ENCODE assay signal across 13 cellular contexts in the genomic region with DNA sequence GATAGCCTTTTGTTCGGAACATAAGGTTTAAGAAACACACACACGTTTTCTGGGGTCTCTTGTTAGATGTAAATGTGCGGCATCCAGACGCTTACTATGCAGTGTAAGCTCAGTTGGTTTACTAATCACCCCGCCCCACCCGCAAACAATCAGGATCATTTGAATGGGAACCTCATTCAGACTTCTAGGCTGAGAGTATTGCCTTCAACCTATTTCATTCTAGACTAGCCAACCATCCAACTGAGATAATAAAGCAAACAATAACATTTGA. TPM values are rescaled to one million over a fixed set of nuclear protein-coding genes. Genes with fewer than 3 reads are reported as not detected.
A peak's percentile ranks its signal among the peaks of the same experiment; 100 is the strongest.
DNase-seq lines count a peak whose midpoint lies in the region; ATAC-seq, FAIRE-seq and TF ChIP-seq lines count a peak whose summit lies in the region.
"Had no signal": no experiment of that assay in that cellular context is flagged by ENCODE, and none has a peak within 500 bp of the region (broad histone marks: within the 10 kb centered on the region; RNA-seq: fewer than 3 reads in every experiment).

No MANE protein-coding gene starts in this region.

- no peak overlapping the region for H3K14ac ChIP-seq in IMR-90 (replicated peaks; ENCODE audit: low read depth, low read length)

- CTCF ChIA-PET in IMR-90 (lab: Yijun Ruan, JAX) = interaction anchor here (0.6 kb wide), 1 partner anchor 555 kb away, joined by 3 read pairs; no protein-coding TSS in a partner anchor
- CTCF ChIA-PET in activated CD4-positive, alpha-beta memory T cell treated with anti-CD3 and anti-CD28 coated beads for 36 hours (lab: Charles Lee) = no interaction called here

- H3K9me1 ChIP-seq in IMR-90 (ENCODE audit: insufficient read depth, low read length) = no peaks in the 10 kb centered on the region

- H3K9me3 ChIP-seq in IMR-90 (ENCODE audit: control insufficient read depth, insufficient read depth, low read length) = no peaks in the 10 kb centered on the region
- H3K9me3 ChIP-seq in breast epithelium = no peaks in the 10 kb centered on the region
- no peaks in the 10 kb centered on the region for H3K9me3 ChIP-seq in right lobe of liver

- DNase-seq in IMR-90 (no peak), breast epithelium (ENCODE audit: low spot score in 2 of 2) (no peak), right lobe of liver (no peak), superior temporal gyrus (ENCODE audit: extremely low spot score) (peak; percentile 58), immature natural killer cell (no peak), RCC 7860 (ENCODE audit: low spot score) (no peak)
- DNase-seq in activated CD4-positive, alpha-beta memory T cell treated with anti-CD3 and anti-CD28 coated beads for 36 hours = no peak
- DNase-seq in central memory CD4-positive, alpha-beta T cell = no peak
- DNase-seq: activated gamma-delta T cell; GF-D8; NCI-H1436 treated with DMSO at 0.1 percent for 48 hours; stimulated activated CD4-positive, alpha-beta T cell treated with anti-CD3 and anti-CD28 coated beads, Interleukin-12 subunit alpha, Interleukin-12 subunit beta, amount 100 ng/mL, for 4 hours; T-helper 9 cell had no signal

- peak overlapping the region; percentile 55 for H3K4me3 ChIP-seq in IMR-90 (ENCODE audit: insufficient read depth, low read depth, low read length)
- peak overlapping the region; percentile 62 to 85 (median 69) for H3K4me3 ChIP-seq in breast epithelium
- peak overlapping the region; percentile 58 to 74 (median 69) for H3K4me3 ChIP-seq in right lobe of liver

- no peak overlapping the region for H3K18ac ChIP-seq in IMR-90 (ENCODE audit: low read depth, low read length)

- H3K4me1 ChIP-seq in IMR-90 (ENCODE audit: control insufficient read depth, insufficient read depth, low read length) (no peaks in the 10 kb centered on the region; the same call in none of the 2 replicates), breast epithelium (peaks cover 0 to 4% of the 10 kb centered on the region in 2 donors), right lobe of liver (peaks cover 0 to 7% (median 0%) of the 10 kb centered on the region in 4 donors)

- TF ChIP-seq POLR2A in IMR-90 (IDR thresholded peaks at IDR 0.05; ENCODE audit: low read depth, low read length) = no peak
- TF ChIP-seq POLR2A in breast epithelium (IDR thresholded peaks at IDR 0.05) = no peak
- TF ChIP-seq POLR2A in right lobe of liver (IDR thresholded peaks at IDR 0.05) = no peak

- H3K36me3 Mint-ChIP-seq in immature natural killer cell = peaks cover 0 to 4% (median 3%) of the 10 kb centered on the region in 3 donors
- H3K36me3 Mint-ChIP-seq in activated CD4-positive, alpha-beta memory T cell treated with anti-CD3 and anti-CD28 coated beads for 36 hours = no peaks in the 10 kb centered on the region

- H4K91ac ChIP-seq in IMR-90 (ENCODE audit: insufficient read depth, low read depth, low read length) = no peak overlapping the region

- no peak overlapping the region for H3K4ac ChIP-seq in IMR-90 (ENCODE audit: low read depth, low read length)

- H3K79me1 ChIP-seq in IMR-90 (ENCODE audit: low read depth in 1 of 2, low read length in 2 of 2) = peaks cover 3 to 11% of the 10 kb centered on the region in 2 experiments; a peak in 2 of 4 replicates

- POLR2A ChIA-PET in IMR-90 (lab: Charles Lee; ENCODE audit: unreplicated experiment) = no interaction called here
- POLR2A ChIA-PET in activated CD4-positive, alpha-beta memory T cell treated with anti-CD3 and anti-CD28 coated beads for 36 hours (lab: Charles Lee) = no interaction called here

- intact Hi-C loops in IMR-90 (cut with micrococcal nuclease) = loop anchor here (5.0 to 10.0 kb wide), 4 partner anchors 130 to 582 kb away; no protein-coding TSS in a partner anchor
- intact Hi-C loops in breast epithelium (cut with DNase I; ENCODE audit: low total_unique reads) = no loop called here
- intact Hi-C loops in right lobe of liver (cut with DNase I) = no loop called here
- intact Hi-C loops in activated CD4-positive, alpha-beta memory T cell treated with anti-CD3 and anti-CD28 coated beads for 36 hours (cut with micrococcal nuclease) = no loop called here

- no peak overlapping the region; the same call in 1 of the 2 replicates for H4K5ac ChIP-seq in IMR-90 (ENCODE audit: low read depth, low read length)

- no peak overlapping the region for H4K8ac ChIP-seq in IMR-90 (ENCODE audit: low read depth in 2 of 2, low read length in 2 of 2)

- H3K27ac Mint-ChIP-seq in immature natural killer cell = no peak overlapping the region
- no peak overlapping the region for H3K27ac Mint-ChIP-seq in activated CD4-positive, alpha-beta memory T cell treated with anti-CD3 and anti-CD28 coated beads for 36 hours

- H2AK9ac ChIP-seq in IMR-90 (replicated peaks; ENCODE audit: low read depth, low read length, poor library complexity) = no peak overlapping the region

- H3K27me3 Mint-ChIP-seq in immature natural killer cell (ENCODE audit: low read depth in 3 of 3) = peaks cover 2 to 16% (median 7%) of the 10 kb centered on the region in 3 donors
- peaks cover 13% of the 10 kb centered on the region for H3K27me3 Mint-ChIP-seq in activated CD4-positive, alpha-beta memory T cell treated with anti-CD3 and anti-CD28 coated beads for 36 hours

- no peaks in the 10 kb centered on the region for H3K4me1 Mint-ChIP-seq in immature natural killer cell
- peaks cover 4% of the 10 kb centered on the region for H3K4me1 Mint-ChIP-seq in activated CD4-positive, alpha-beta memory T cell treated with anti-CD3 and anti-CD28 coated beads for 36 hours (ENCODE audit: low read depth)

- peak overlapping the region in 1 of 5 donors; percentile 14 for H3K4me3 Mint-ChIP-seq in immature natural killer cell
- H3K4me3 Mint-ChIP-seq in activated CD4-positive, alpha-beta memory T cell treated with anti-CD3 and anti-CD28 coated beads for 36 hours = no peak overlapping the region

- H2BK120ac ChIP-seq in IMR-90 (ENCODE audit: low read depth, low read length) = 0 out of 2 replicates have a peak overlapping the region, but pooled peaks have one; percentile 26

- no CpG with 5 or more reads among the region's 6 CpGs for WGBS in IMR-90 (ENCODE audit: extremely low coverage in 2 of 2, insufficient read length in 1 of 2), 2 experiments
- WGBS in right lobe of liver (ENCODE audit: insufficient coverage, low coverage, low lambda C conversion rate, missing lambda C conversion rate) = 35% methylated on average over 6 of the region's 6 CpGs

- peak overlapping the region; percentile 22; the same call in 1 of the 2 replicates for H2BK20ac ChIP-seq in IMR-90 (ENCODE audit: low read depth, low read length)

- peak overlapping the region; percentile 97 for H2AFZ ChIP-seq in IMR-90 (replicated peaks; ENCODE audit: low read length, poor library complexity)

- no peak for TF ChIP-seq RAD21 in IMR-90 (IDR thresholded peaks at IDR 0.05; ENCODE audit: low read length)

- no peak overlapping the region for H3K56ac ChIP-seq in IMR-90 (ENCODE audit: extremely low read depth, insufficient read depth, low read length)

- peak overlapping the region; percentile 9; the same call in 1 of the 2 replicates for H3K9ac ChIP-seq in IMR-90 (ENCODE audit: low read depth, low read length)

- peaks cover 7 to 44% (median 16%) of the 10 kb centered on the region in 6 donors for H3K9me3 Mint-ChIP-seq in immature natural killer cell
- peaks cover 5% of the 10 kb centered on the region for H3K9me3 Mint-ChIP-seq in activated CD4-positive, alpha-beta memory T cell treated with anti-CD3 and anti-CD28 coated beads for 36 hours

- H3K36me3 ChIP-seq in IMR-90 (ENCODE audit: control insufficient read depth, insufficient read depth, low read length) (no peaks in the 10 kb centered on the region), breast epithelium (no peaks in the 10 kb centered on the region), right lobe of liver (no peaks in the 10 kb centered on the region)

- H2BK5ac ChIP-seq in IMR-90 (ENCODE audit: low read depth, low read length, poor library complexity, severe bottlenecking) = no peak overlapping the region

- BruUV-seq in IMR-90 (replicated peaks; lab: Mats Ljungman, UMichigan) = no TSS peak

- H3K27me3 ChIP-seq in IMR-90 (ENCODE audit: control insufficient read depth, insufficient read depth, low read length) (peaks cover 3% of the 10 kb centered on the region), breast epithelium (no peaks in the 10 kb centered on the region), right lobe of liver (no peaks in the 10 kb centered on the region)

- no peak for FAIRE-seq in RCC 7860 (lab: Jason Lieb, UNC)

- ATAC-seq in IMR-90 (ENCODE audit: low read depth) (no peak), right lobe of liver (no peak)

- H2AK5ac ChIP-seq in IMR-90 (ENCODE audit: low read depth, low read length) = no peak overlapping the region

- H3K27ac ChIP-seq in IMR-90 (ENCODE audit: insufficient read depth, low read length) = no peak overlapping the region
- peak overlapping the region in 1 of 2 donors; percentile 95 for H3K27ac ChIP-seq in breast epithelium
- peak overlapping the region in 2 of 3 donors; percentile 84 to 87 for H3K27ac ChIP-seq in right lobe of liver

- TF ChIP-seq CTCF in IMR-90 (conservative IDR thresholded peaks at IDR 0.05; ENCODE audit: low read depth, low read length) = no peak
- no peak for TF ChIP-seq CTCF in breast epithelium (IDR thresholded peaks at IDR 0.05)
- TF ChIP-seq CTCF in right lobe of liver (IDR thresholded peaks at IDR 0.05) = no peak

- no peaks in the 10 kb centered on the region for H4K20me1 ChIP-seq in IMR-90 (ENCODE audit: insufficient read depth, low read length)

- in situ Hi-C loops in IMR-90 (cut with MboI; ENCODE audit: low sequenced_read_pairs) = no loop called here

- H3K4me2 ChIP-seq in IMR-90 (ENCODE audit: low read depth, low read length) = peak overlapping the region; percentile 62

- dilution Hi-C loops in IMR-90 (cut with HindIII; ENCODE audit: low sequenced_read_pairs, unreplicated experiment) = no loop called here

- peak overlapping the region; percentile 21; the same call in 1 of the 3 replicates for H2BK15ac ChIP-seq in IMR-90 (ENCODE audit: low read depth, low read length)

- H3K23ac ChIP-seq in IMR-90 (ENCODE audit: low read depth, low read length) = peak overlapping the region; percentile 76; the same call in 1 of the 2 replicates

TF ChIP-seq in IMR-90, 13 proteins besides CTCF, POLR2A, EP300 and RAD21 (continues in another document):
- no peak for TF ChIP-seq CEBPB (IDR thresholded peaks at IDR 0.05; ENCODE audit: low read depth, low read length)
- no peak for TF ChIP-seq RFX5 (IDR thresholded peaks at IDR 0.05; ENCODE audit: low read depth, low read length)

RNA-seq across cellular contexts. Expression of gene FIGN, which starts 1.3 kb away (rescaled TPM):
- total RNA-seq in IMR-90 (2012; rRNA removed) = 0.56 and 0.90 TPM in 2 replicates
- 0.46 and 0.77 TPM in 2 replicates for polyA plus RNA-seq in IMR-90 (2012; rRNA removed)
- polyA plus RNA-seq in IMR-90 (2012; cell fraction: cytosol; rRNA removed) = 0.09 and 0.35 TPM in 2 replicates
- polyA plus RNA-seq in IMR-90 (2012; cell fraction: nucleus; rRNA removed; ENCODE audit: low replicate concordance) = 0.55 and 1.9 TPM in 2 replicates
- 10 to 100 TPM in 1 of 3 donors, 1 to 10 TPM in 2; 2.6 to 13.9 (median 5.0) TPM for total RNA-seq in breast epithelium
- 1 to 10 TPM; 2.8 to 9.2 (median 5.1) TPM for total RNA-seq in right lobe of liver
- polyA plus RNA-seq in immature natural killer cell = not detected
- not detected for total RNA-seq in activated CD4-positive, alpha-beta memory T cell treated with anti-CD3 and anti-CD28 coated beads for 36 hours
